ENCODE assay signal across 22 cellular contexts in genomic region chr6:165013701-165014100, GRCh38.
"Had no signal": no experiment of that assay in that cellular context is flagged by ENCODE, and none has a peak within 500 bp of the region (broad histone marks: within the 10 kb centered on the region; RNA-seq: fewer than 3 reads in every experiment).

No MANE protein-coding gene starts in this region.

- H3K27ac ChIP-seq: heart left ventricle, sigmoid colon, thyroid gland, upper lobe of right lung, WERI-Rb-1 had no signal

- H3K27me3 ChIP-seq: heart left ventricle, sigmoid colon, thyroid gland, upper lobe of right lung had no signal

- H3K36me3 ChIP-seq: heart left ventricle, sigmoid colon, thyroid gland, upper lobe of right lung, WERI-Rb-1 had no signal

- H3K9me3 ChIP-seq: heart left ventricle, sigmoid colon, thyroid gland, upper lobe of right lung had no signal

- ATAC-seq: activated CD8-positive, alpha-beta T cell treated with anti-CD3 and anti-CD28 coated beads, Interleukin-2, amount 10 ng/mL, durations not matched to agents 7 days and 5 days; activated naive CD8-positive, alpha-beta T cell treated with anti-CD3 and anti-CD28 coated beads, Interleukin-2, amount 50 U/mL, for 24 hours; heart left ventricle; left colon; naive thymus-derived CD4-positive, alpha-beta T cell; upper lobe of right lung had no signal

- H3K4me3 ChIP-seq: heart left ventricle, sigmoid colon, thyroid gland, upper lobe of right lung had no signal

- DNase-seq: activated CD4-positive, alpha-beta T cell treated with anti-CD3 and anti-CD28 coated beads, Interleukin-2, amount 50 U/mL, for 1 hour; activated CD4-positive, CD25-positive, alpha-beta regulatory T cell treated with anti-CD3 and anti-CD28 coated beads, Interleukin-2, amount 50 U/mL, for 72 hours; activated CD8-positive, alpha-beta T cell treated with anti-CD3 and anti-CD28 coated beads, Interleukin-2, amount 10 ng/mL, durations not matched to agents 7 days and 5 days; activated gamma-delta T cell; activated naive CD4-positive, alpha-beta T cell treated with anti-CD3 and anti-CD28 coated beads, Interleukin-2, amount 50 U/mL, for 16 hours; activated naive CD8-positive, alpha-beta T cell treated with anti-CD3 and anti-CD28 coated beads, Interleukin-2, amount 50 U/mL, for 24 hours; caudate nucleus; effector CD4-positive, alpha-beta T cell; foreskin melanocyte; heart left ventricle; left colon; naive thymus-derived CD4-positive, alpha-beta T cell; occipital lobe; posterior cingulate gyrus; retina; sigmoid colon; stimulated activated CD4-positive, alpha-beta T cell treated with anti-CD3 and anti-CD28 coated beads, Interleukin-4, amount 100 ng/mL, for 4 hours; substantia nigra; T-helper 1 cell; thyroid gland; upper lobe of right lung; WERI-Rb-1 had no signal

- H3K4me1 ChIP-seq: sigmoid colon, thyroid gland, upper lobe of right lung had no signal
